ENCODE assay signal across 11 cellular contexts in the genomic region with DNA sequence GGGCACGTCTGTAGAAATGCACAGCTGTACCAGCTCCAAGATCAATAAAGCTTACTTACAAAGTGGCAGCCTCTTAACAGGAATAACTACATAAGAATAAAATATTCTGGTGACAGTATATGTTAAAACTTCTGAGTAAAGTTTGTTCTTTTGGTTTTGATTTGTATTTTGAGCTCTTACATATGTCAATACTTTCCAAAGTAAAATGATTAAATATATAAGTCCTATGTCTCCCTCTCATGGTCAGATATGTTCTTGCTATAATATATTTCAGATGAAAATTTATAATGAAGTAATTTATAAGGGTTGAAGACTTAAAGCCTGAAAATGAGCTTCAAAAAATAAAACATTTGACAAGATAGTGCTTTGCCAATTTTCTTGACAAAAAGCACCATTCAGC.
A peak's percentile ranks its signal among the peaks of the same experiment; 100 is the strongest.
DNase-seq lines count a peak whose midpoint lies in the region; ATAC-seq and TF ChIP-seq lines count a peak whose summit lies in the region.
"Had no signal": no experiment of that assay in that cellular context is flagged by ENCODE, and none has a peak within 500 bp of the region (broad histone marks: within the 10 kb centered on the region; RNA-seq: fewer than 3 reads in every experiment).

No MANE protein-coding gene starts in this region.

- no peaks in the 10 kb centered on the region for H3K36me3 ChIP-seq in OCI-LY7 (ENCODE audit: insufficient read depth, low read length)
- no peaks in the 10 kb centered on the region for H3K36me3 ChIP-seq in adrenal gland (replicated peaks in 1 of 2)
- H3K36me3 ChIP-seq: BLaER1, colonic mucosa had no signal

- no peaks in the 10 kb centered on the region for H3K27me3 ChIP-seq in adrenal gland
- H3K27me3 ChIP-seq: BLaER1, colonic mucosa had no signal

- CTCF ChIA-PET in OCI-LY7 (lab: Charles Lee; ENCODE audit: unreplicated experiment): no interaction called here

- no peaks in the 10 kb centered on the region for H4K20me1 ChIP-seq in OCI-LY7 (ENCODE audit: insufficient read depth, low read length)
- H4K20me1 ChIP-seq: BLaER1 had no signal

- no peaks in the 10 kb centered on the region for H3K9me2 ChIP-seq in OCI-LY7 (ENCODE audit: insufficient read depth, low read length)

- ATAC-seq in HG03045 (IDR thresholded peaks at IDR 0.05; ENCODE audit: unreplicated experiment): no peak
- no peak for ATAC-seq in stimulated activated naive CD8-positive, alpha-beta T cell treated with anti-CD3 and anti-CD28 coated beads, Interleukin-15, Interleukin-2, amounts not matched to agents 100 U/mL and 50 U/mL, for 24 hours

- TF ChIP-seq CTCF in OCI-LY7 (conservative IDR thresholded peaks at IDR 0.05; ENCODE audit: low read length) (peak; percentile 52), epithelial cell of esophagus (IDR thresholded peaks at IDR 0.05; ENCODE audit: insufficient read depth, low read depth, low read length, missing control alignments) (peak; percentile 15), adrenal gland (IDR thresholded peaks at IDR 0.05) (peak in 1 of 6 experiments; percentile 8)

- H3K4me3 ChIP-seq in OCI-LY7 (ENCODE audit: low read depth, low read length, poor library complexity, severe bottlenecking): no peak overlapping the region
- no peak overlapping the region for H3K4me3 ChIP-seq in epithelial cell of esophagus (ENCODE audit: low read length)
- no peak overlapping the region for H3K4me3 ChIP-seq in adrenal gland
- H3K4me3 ChIP-seq: BLaER1, colonic mucosa had no signal

- H3K27ac ChIP-seq in OCI-LY7 (ENCODE audit: low read depth, low read length, poor library complexity, severe bottlenecking) (no peak overlapping the region), adrenal gland (no peak overlapping the region)
- H3K27ac ChIP-seq: BLaER1, colonic mucosa had no signal

- H3K4me1 ChIP-seq in OCI-LY7 (ENCODE audit: insufficient read depth, low read length, poor library complexity, severe bottlenecking) (no peaks in the 10 kb centered on the region), adrenal gland (replicated peaks in 1 of 2) (no peaks in the 10 kb centered on the region)
- H3K4me1 ChIP-seq: BLaER1, colonic mucosa had no signal

- no peak for TF ChIP-seq POLR2A in adrenal gland (IDR thresholded peaks at IDR 0.05)

- intact Hi-C loops in OCI-LY7 (cut with micrococcal nuclease; ENCODE audit: unreplicated experiment): no loop called here
- intact Hi-C loops in adrenal gland (cut with DNase I): no loop called here

- H3K9me3 ChIP-seq in OCI-LY7 (ENCODE audit: low read length): no peaks in the 10 kb centered on the region
- no peaks in the 10 kb centered on the region for H3K9me3 ChIP-seq in adrenal gland (replicated peaks in 1 of 3)
- H3K9me3 ChIP-seq: BLaER1, colonic mucosa had no signal

- H2AFZ ChIP-seq in OCI-LY7 (ENCODE audit: low read length): no peak overlapping the region

- DNase-seq in NCI-H345 (lab: John Stamatoyannopoulos, UW) (peak; percentile 10), NCI-H345 treated with DMSO at 0.1 percent for 48 hours (lab: John Stamatoyannopoulos, UW; ENCODE audit: unreplicated experiment) (no peak), OCI-LY7 (ENCODE audit: low spot score) (no peak), epithelial cell of esophagus (ENCODE audit: low read depth) (peak; percentile 48), renal cortical epithelial cell (ENCODE audit: low read depth) (peak; percentile 64), adrenal gland (no peak)
- DNase-seq in stimulated activated naive CD8-positive, alpha-beta T cell treated with anti-CD3 and anti-CD28 coated beads, Interleukin-15, Interleukin-2, amounts not matched to agents 100 U/mL and 50 U/mL, for 24 hours: no peak
- DNase-seq: activated CD4-positive, alpha-beta T cell treated with anti-CD3 and anti-CD28 coated beads, Interleukin-2, amount 50 U/mL, for 48 hours; colonic mucosa had no signal

- no peaks in the 10 kb centered on the region for H3K79me2 ChIP-seq in OCI-LY7 (ENCODE audit: insufficient read depth, low read depth, low read length)

- H3K4me2 ChIP-seq in OCI-LY7 (ENCODE audit: low read length): no peak overlapping the region
- H3K4me2 ChIP-seq: BLaER1 had no signal

- POLR2A ChIA-PET in OCI-LY7 (lab: Charles Lee): interaction anchor here (0.8 kb wide), 1 partner anchor 50 kb away, joined by 3 read pairs; no protein-coding TSS in a partner anchor

- BruUV-seq in OCI-LY7 (replicated peaks; lab: Mats Ljungman, UMichigan): no TSS peak

- 88 to 97% (median 95%) methylated on average over 1 of the region's 1 CpG for WGBS in adrenal gland, 4 donors

Comparison
In these comparisons a context has a peak if more than half of its experiments do, and no peak if none do; other contexts are left out.
1. DNase-seq: peak in NCI-H345 (single experiment), epithelial cell of esophagus (single experiment) and renal cortical epithelial cell (single experiment); none in NCI-H345 treated with DMSO at 0.1 percent for 48 hours (single experiment), OCI-LY7 (single experiment), adrenal gland (0 of 7) and stimulated activated naive CD8-positive, alpha-beta T cell treated with anti-CD3 and anti-CD28 coated beads, Interleukin-15, Interleukin-2, amounts not matched to agents 100 U/mL and 50 U/mL, for 24 hours (single experiment).